1 cellular context compared by ENCODE assay signal in genomic region chr11:117064275-117064674, GRCh38.
TF ChIP-seq lines count a peak whose summit lies in the region.

No MANE protein-coding gene starts in this region.

TF ChIP-seq in GM23338, 12 proteins besides CTCF, POLR2A, EP300 and RAD21 (continued from another document):
- TF ChIP-seq, protein P1, sequence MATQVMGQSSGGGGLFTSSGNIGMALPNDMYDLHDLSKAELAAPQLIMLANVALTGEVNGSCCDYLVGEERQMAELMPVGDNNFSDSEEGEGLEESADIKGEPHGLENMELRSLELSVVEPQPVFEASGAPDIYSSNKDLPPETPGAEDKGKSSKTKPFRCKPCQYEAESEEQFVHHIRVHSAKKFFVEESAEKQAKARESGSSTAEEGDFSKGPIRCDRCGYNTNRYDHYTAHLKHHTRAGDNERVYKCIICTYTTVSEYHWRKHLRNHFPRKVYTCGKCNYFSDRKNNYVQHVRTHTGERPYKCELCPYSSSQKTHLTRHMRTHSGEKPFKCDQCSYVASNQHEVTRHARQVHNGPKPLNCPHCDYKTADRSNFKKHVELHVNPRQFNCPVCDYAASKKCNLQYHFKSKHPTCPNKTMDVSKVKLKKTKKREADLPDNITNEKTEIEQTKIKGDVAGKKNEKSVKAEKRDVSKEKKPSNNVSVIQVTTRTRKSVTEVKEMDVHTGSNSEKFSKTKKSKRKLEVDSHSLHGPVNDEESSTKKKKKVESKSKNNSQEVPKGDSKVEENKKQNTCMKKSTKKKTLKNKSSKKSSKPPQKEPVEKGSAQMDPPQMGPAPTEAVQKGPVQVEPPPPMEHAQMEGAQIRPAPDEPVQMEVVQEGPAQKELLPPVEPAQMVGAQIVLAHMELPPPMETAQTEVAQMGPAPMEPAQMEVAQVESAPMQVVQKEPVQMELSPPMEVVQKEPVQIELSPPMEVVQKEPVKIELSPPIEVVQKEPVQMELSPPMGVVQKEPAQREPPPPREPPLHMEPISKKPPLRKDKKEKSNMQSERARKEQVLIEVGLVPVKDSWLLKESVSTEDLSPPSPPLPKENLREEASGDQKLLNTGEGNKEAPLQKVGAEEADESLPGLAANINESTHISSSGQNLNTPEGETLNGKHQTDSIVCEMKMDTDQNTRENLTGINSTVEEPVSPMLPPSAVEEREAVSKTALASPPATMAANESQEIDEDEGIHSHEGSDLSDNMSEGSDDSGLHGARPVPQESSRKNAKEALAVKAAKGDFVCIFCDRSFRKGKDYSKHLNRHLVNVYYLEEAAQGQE (IDR thresholded peaks at IDR 0.05; ENCODE audit: unreplicated experiment): no peak
- TF ChIP-seq NANOG (IDR thresholded peaks at IDR 0.05; ENCODE audit: borderline replicate concordance): no peak
- no peak for TF ChIP-seq EZH2 (IDR thresholded peaks at IDR 0.05; ENCODE audit: low read depth, unreplicated experiment)
